In genomic region chr1:41898191-41898713, GRCh38 we compare ENCODE assay signal across 8 cellular contexts. TPM values are rescaled to one million over a fixed set of nuclear protein-coding genes. Genes with fewer than 3 reads are reported as not detected.
A peak's percentile ranks its signal among the peaks of the same experiment; 100 is the strongest.
DNase-seq lines count a peak whose midpoint lies in the region; ATAC-seq and TF ChIP-seq lines count a peak whose summit lies in the region.

No MANE protein-coding gene starts in this region.

- H3K4me3 Mint-ChIP-seq in endothelial cell (ENCODE audit: unreplicated experiment) = peak overlapping the region; percentile 32

- peak overlapping the region; percentile 44 for H3K27ac Mint-ChIP-seq in endothelial cell (ENCODE audit: unreplicated experiment)

- H3K36me3 Mint-ChIP-seq in endothelial cell (ENCODE audit: low read depth, unreplicated experiment) = peaks cover 5% of the 10 kb centered on the region

- DNase-seq in HK-2 (ENCODE audit: unreplicated experiment) (peak; percentile 35), endothelial cell (ENCODE audit: low spot score) (no peak), NCI-H774 (lab: John Stamatoyannopoulos, UW) (no peak), DMS79 (lab: John Stamatoyannopoulos, UW) (no peak), superior temporal gyrus (ENCODE audit: extremely low spot score) (no peak)
- DNase-seq in activated CD4-positive, alpha-beta T cell treated with anti-CD3 and anti-CD28 coated beads for 48 hours = peak; percentile 81
- DNase-seq in stimulated activated CD4-positive, alpha-beta T cell treated with anti-CD3 and anti-CD28 coated beads, Interleukin-2, amount 100 ng/mL, for 4 hours (ENCODE audit: low read depth) = peak; percentile 70

- ATAC-seq in GM21529 (IDR thresholded peaks at IDR 0.05; ENCODE audit: unreplicated experiment) = no peak

- no peaks in the 10 kb centered on the region for H3K9me3 Mint-ChIP-seq in endothelial cell (ENCODE audit: unreplicated experiment)

- no peaks in the 10 kb centered on the region for H3K27me3 Mint-ChIP-seq in endothelial cell (ENCODE audit: unreplicated experiment)

- H3K4me1 Mint-ChIP-seq in endothelial cell (ENCODE audit: unreplicated experiment) = peaks cover 45% of the 10 kb centered on the region

- no peak for TF ChIP-seq CTCF in endothelial cell (IDR thresholded peaks at IDR 0.05; ENCODE audit: unreplicated experiment)

RNA-seq across cellular contexts. Expression of gene HIVEP3, which starts 20.5 kb away (rescaled TPM):
- total RNA-seq in endothelial cell (ENCODE audit: unreplicated experiment) = 8.9 TPM

Comparison
In these comparisons a context has a peak if more than half of its experiments do, and no peak if none do; other contexts are left out.
1. DNase-seq: peak in HK-2 (single experiment), activated CD4-positive, alpha-beta T cell treated with anti-CD3 and anti-CD28 coated beads for 48 hours (single experiment) and stimulated activated CD4-positive, alpha-beta T cell treated with anti-CD3 and anti-CD28 coated beads, Interleukin-2, amount 100 ng/mL, for 4 hours (single experiment); none in endothelial cell (single experiment), NCI-H774 (single experiment), DMS79 (single experiment) and superior temporal gyrus (single experiment).